14 cellular contexts compared by ENCODE assay signal in genomic region chr6:159754959-159755914, GRCh38. TPM values are rescaled to one million over a fixed set of nuclear protein-coding genes. Genes with fewer than 3 reads are reported as not detected.
DNase-seq lines count a peak whose midpoint lies in the region; ATAC-seq, FAIRE-seq and TF ChIP-seq lines count a peak whose summit lies in the region.
"Had no signal": no experiment of that assay in that cellular context is flagged by ENCODE, and none has a peak within 500 bp of the region (broad histone marks: within the 10 kb centered on the region; RNA-seq: fewer than 3 reads in every experiment).

No MANE protein-coding gene starts in this region.

- H3K27ac Mint-ChIP-seq in astrocyte (ENCODE audit: unreplicated experiment), result peak overlapping the region; percentile 28
- no peak overlapping the region for H3K27ac Mint-ChIP-seq in stimulated activated memory B cell treated with anti-CD40 and anti-IgM and Interleukin-4, amounts not matched to agents 10 μg/mL and 1 μg/mL and 100 μg/mL, for 72 hours
- H3K27ac Mint-ChIP-seq: CD8-positive, alpha-beta T cell had no signal

- peaks cover 3% of the 10 kb centered on the region for H3K4me1 ChIP-seq in A673 (ENCODE audit: insufficient read depth, low read length, poor library complexity, severe bottlenecking)
- peaks cover 19% of the 10 kb centered on the region for H3K4me1 ChIP-seq in astrocyte (ENCODE audit: insufficient read depth, low read length)
- H3K4me1 ChIP-seq in mucosa of descending colon (ENCODE audit: low read depth), result no peaks in the 10 kb centered on the region

- H3K36me3 ChIP-seq in A673 (ENCODE audit: insufficient read depth, low read length, poor library complexity, severe bottlenecking) (peaks cover 88% of the 10 kb centered on the region), astrocyte (ENCODE audit: insufficient read depth, low read length) (peaks cover 56% of the 10 kb centered on the region), mucosa of descending colon (ENCODE audit: low read depth) (peaks cover 6% of the 10 kb centered on the region)

- POLR2A ChIA-PET in A673 (lab: Charles Lee; ENCODE audit: low non-redundant PET), result no interaction called here

- H3K27me3 Mint-ChIP-seq in astrocyte (ENCODE audit: low read depth, unreplicated experiment), result no peaks in the 10 kb centered on the region
- H3K27me3 Mint-ChIP-seq in stimulated activated memory B cell treated with anti-CD40 and anti-IgM and Interleukin-4, amounts not matched to agents 10 μg/mL and 1 μg/mL and 100 μg/mL, for 72 hours, result no peaks in the 10 kb centered on the region
- H3K27me3 Mint-ChIP-seq: effector memory CD8-positive, alpha-beta T cell had no signal

- no peak for DNase-seq in A673 (ENCODE audit: low spot score)
- DNase-seq in G401 (ENCODE audit: low spot score), result peak; percentile 39
- DNase-seq in astrocyte (ENCODE audit: low read depth), result no peak
- DNase-seq in mucosa of descending colon, result no peak
- DNase-seq in NCI-H1436 treated with DMSO at 0.1 percent for 48 hours (lab: John Stamatoyannopoulos, UW), result no peak
- no peak for DNase-seq in hepatic stellate cell (ENCODE audit: low spot score)
- DNase-seq: activated CD4-positive, alpha-beta T cell treated with anti-CD3 and anti-CD28 coated beads for 1 hour; CD8-positive, alpha-beta T cell; effector memory CD8-positive, alpha-beta T cell; NCI-H524; spleen had no signal

- BruUV-seq in A673 (replicated peaks; lab: Mats Ljungman, UMichigan), result TSS peak; percentile 49

- H3K4me3 ChIP-seq in A673 (ENCODE audit: low read depth, low read length, poor library complexity, severe bottlenecking) (no peak overlapping the region), astrocyte (ENCODE audit: insufficient read depth, low read depth, low read length) (no peak overlapping the region), mucosa of descending colon (no peak overlapping the region)
- H3K4me3 ChIP-seq: SJSA1, spleen had no signal

- in situ Hi-C loops in G401 (cut with HindIII; ENCODE audit: low sequenced_read_pairs), result no loop called here

- H4K20me1 ChIP-seq in astrocyte (ENCODE audit: insufficient read depth, low read length), result peaks cover 25% of the 10 kb centered on the region

- TF ChIP-seq CTCF in A673 (conservative IDR thresholded peaks at IDR 0.05; ENCODE audit: low read depth, low read length) (no peak), astrocyte (IDR thresholded peaks at IDR 0.05; ENCODE audit: insufficient read depth, low read depth, low read length) (no peak), mucosa of descending colon (IDR thresholded peaks at IDR 0.05) (no peak)

- CTCF ChIA-PET in A673 (lab: Charles Lee), result interaction anchor here (0.6 kb wide), 1 partner anchor 268 kb away, joined by 4 read pairs; no protein-coding TSS in a partner anchor

- no peaks in the 10 kb centered on the region for H3K9me3 Mint-ChIP-seq in astrocyte (ENCODE audit: unreplicated experiment)
- no peaks in the 10 kb centered on the region for H3K9me3 Mint-ChIP-seq in stimulated activated memory B cell treated with anti-CD40 and anti-IgM and Interleukin-4, amounts not matched to agents 10 μg/mL and 1 μg/mL and 100 μg/mL, for 72 hours
- H3K9me3 Mint-ChIP-seq: CD8-positive, alpha-beta T cell; effector memory CD8-positive, alpha-beta T cell had no signal

- H3K4me1 Mint-ChIP-seq in astrocyte (ENCODE audit: low read depth, unreplicated experiment), result peaks cover 22% of the 10 kb centered on the region
- peaks cover 6% of the 10 kb centered on the region for H3K4me1 Mint-ChIP-seq in stimulated activated memory B cell treated with anti-CD40 and anti-IgM and Interleukin-4, amounts not matched to agents 10 μg/mL and 1 μg/mL and 100 μg/mL, for 72 hours

- no peak overlapping the region for H3K9ac ChIP-seq in astrocyte (ENCODE audit: low read length)

- H3K9me3 ChIP-seq in A673 (ENCODE audit: low read depth, low read length, poor library complexity, severe bottlenecking) (no peaks in the 10 kb centered on the region), astrocyte (ENCODE audit: insufficient read depth, low read depth, low read length) (no peaks in the 10 kb centered on the region), mucosa of descending colon (no peaks in the 10 kb centered on the region)
- H3K9me3 ChIP-seq: SJSA1, spleen had no signal

- H3K4me2 ChIP-seq in astrocyte (ENCODE audit: low read length), result no peak overlapping the region

- ATAC-seq in mucosa of descending colon, result peak; percentile 13
- no peak for ATAC-seq in stimulated activated memory B cell treated with anti-CD40 and anti-IgM and Interleukin-4, amounts not matched to agents 10 μg/mL and 1 μg/mL and 100 μg/mL, for 72 hours
- ATAC-seq in HG03354 (IDR thresholded peaks at IDR 0.05; ENCODE audit: poor library complexity, severe bottlenecking, unreplicated experiment), result no peak
- ATAC-seq: CD8-positive, alpha-beta T cell; effector memory CD8-positive, alpha-beta T cell had no signal

- no peak overlapping the region for H3K4me3 Mint-ChIP-seq in astrocyte (ENCODE audit: unreplicated experiment)
- no peak overlapping the region for H3K4me3 Mint-ChIP-seq in stimulated activated memory B cell treated with anti-CD40 and anti-IgM and Interleukin-4, amounts not matched to agents 10 μg/mL and 1 μg/mL and 100 μg/mL, for 72 hours
- H3K4me3 Mint-ChIP-seq: CD8-positive, alpha-beta T cell; effector memory CD8-positive, alpha-beta T cell had no signal

- intact Hi-C loops in A673 (cut with micrococcal nuclease; ENCODE audit: unreplicated experiment), result no loop called here
- intact Hi-C loops in mucosa of descending colon (cut with DNase I, micrococcal nuclease), result no loop called here

- H3K79me2 ChIP-seq in astrocyte (ENCODE audit: insufficient read depth, low read length), result peaks cover 24% of the 10 kb centered on the region

- FAIRE-seq in astrocyte (lab: Jason Lieb, UNC), result no peak

- H3K27me3 ChIP-seq in A673 (replicated peaks; ENCODE audit: insufficient read depth, low read depth, low read length, poor library complexity) (no peaks in the 10 kb centered on the region), astrocyte (ENCODE audit: insufficient read depth, low read length) (no peaks in the 10 kb centered on the region)
- H3K27me3 ChIP-seq: SJSA1, spleen had no signal

- H2AFZ ChIP-seq in astrocyte (ENCODE audit: low read depth, low read length), result no peak overlapping the region

- peak overlapping the region; percentile 20 for H3K27ac ChIP-seq in A673 (ENCODE audit: low read depth, low read length, poor library complexity, severe bottlenecking)
- no peak overlapping the region for H3K27ac ChIP-seq in astrocyte (ENCODE audit: low read depth, low read length)
- H3K27ac ChIP-seq: SJSA1, spleen had no signal

- peaks cover 17% of the 10 kb centered on the region for H3K36me3 Mint-ChIP-seq in astrocyte (ENCODE audit: low read depth, unreplicated experiment)
- H3K36me3 Mint-ChIP-seq in stimulated activated memory B cell treated with anti-CD40 and anti-IgM and Interleukin-4, amounts not matched to agents 10 μg/mL and 1 μg/mL and 100 μg/mL, for 72 hours, result peaks cover 53% of the 10 kb centered on the region

RNA-seq across cellular contexts. Expression of gene ACAT2, which starts 6.6 kb away (rescaled TPM):
- total RNA-seq in A673 (2021) (238 and 250 TPM in 2 replicates), astrocyte (59.1 and 96.7 TPM in 2 replicates), mucosa of descending colon (10 to 100 TPM; 31.3 to 94.1 (median 71.1) TPM)
- total RNA-seq in G401 (2014; rRNA removed; shearing (Covaris generic)), result 46.7 and 79.7 TPM in 2 replicates

RNA-seq across cellular contexts. Expression of gene WTAP, which starts 27.9 kb away (rescaled TPM):
- total RNA-seq in A673 (2021) (109 and 110 TPM in 2 replicates), astrocyte (84.7 and 93.8 TPM in 2 replicates), mucosa of descending colon (10 to 100 TPM; 81.1 to 85.8 (median 84.4) TPM)
- total RNA-seq in G401 (2014; rRNA removed; shearing (Covaris generic)), result 95.8 and 169 TPM in 2 replicates

RNA-seq across cellular contexts. Expression of gene TCP1, which starts 34.2 kb away (rescaled TPM):
- total RNA-seq in A673 (2021) (505 and 528 TPM in 2 replicates), astrocyte (238 and 256 TPM in 2 replicates), mucosa of descending colon (100 to 1,000 TPM; 139 to 205 (median 170) TPM)
- 167 and 216 TPM in 2 replicates for total RNA-seq in G401 (2014; rRNA removed; shearing (Covaris generic))

RNA-seq across cellular contexts. Expression of gene MRPL18, which starts 35.0 kb away (rescaled TPM):
- total RNA-seq in A673 (2021), result 94.6 and 101 TPM in 2 replicates
- 153 and 158 TPM in 2 replicates for total RNA-seq in G401 (2014; rRNA removed; shearing (Covaris generic))
- 64.6 and 69.3 TPM in 2 replicates for total RNA-seq in astrocyte
- 10 to 100 TPM; 51.1 to 65.5 (median 62.0) TPM for total RNA-seq in mucosa of descending colon

RNA-seq across cellular contexts. Expression of gene PNLDC1, which starts 44.8 kb away (rescaled TPM):
- total RNA-seq in A673 (2021) (0.58 TPM in 1 of 2 replicates, not detected in the other), astrocyte (0.11 TPM in 1 of 2 replicates, not detected in the other), mucosa of descending colon (1 to 10 TPM in 1 of 3 donors, not detected in 2; 1.3 TPM)
- not detected in 2 replicates for total RNA-seq in G401 (2014; rRNA removed; shearing (Covaris generic))
- total RNA-seq: CD8-positive, alpha-beta T cell; SJSA1 had no signal
